ENCODE assay signal across 5 cellular contexts in genomic region chr17:13812350-13812749, GRCh38.
"Had no signal": no experiment of that assay in that cellular context is flagged by ENCODE, and none has a peak within 500 bp of the region (broad histone marks: within the 10 kb centered on the region; RNA-seq: fewer than 3 reads in every experiment).

No MANE protein-coding gene starts in this region.

- H2AFZ ChIP-seq: GM23248 had no signal

- H3K9ac ChIP-seq: GM23248 had no signal

- FAIRE-seq: HTR-8/SVneo had no signal

- H3K4me3 ChIP-seq: GM23248 had no signal

- H3K27ac ChIP-seq: GM23248 had no signal

- DNase-seq: GM23248, GOT3, H7, HCEC 1CT had no signal
